ENCODE assay signal across 8 cellular contexts in genomic region chr1:23216771-23217420, GRCh38. TPM values are rescaled to one million over a fixed set of nuclear protein-coding genes. Genes with fewer than 3 reads are reported as not detected.
DNase-seq lines count a peak whose midpoint lies in the region; ATAC-seq and TF ChIP-seq lines count a peak whose summit lies in the region.

No MANE protein-coding gene starts in this region.

- H3K4me3 Mint-ChIP-seq in chondrocyte (ENCODE audit: unreplicated experiment), result peak overlapping the region; percentile 57
- H3K4me3 Mint-ChIP-seq in type B pancreatic cell, result peak overlapping the region; percentile 82

- H3K27me3 Mint-ChIP-seq in chondrocyte (ENCODE audit: low read depth) (no peaks in the 10 kb centered on the region), type B pancreatic cell (peaks cover 78% of the 10 kb centered on the region)

- in situ Hi-C loops in GM13976 (cut with MboI; ENCODE audit: low sequenced_read_pairs, unreplicated experiment), result no loop called here

- TF ChIP-seq CTCF in GM13976 (IDR thresholded peaks at IDR 0.05; ENCODE audit: borderline replicate concordance, control extremely low read depth, extremely low read depth, insufficient read depth, missing control alignments), result peak; percentile 39
- TF ChIP-seq CTCF in chondrocyte (IDR thresholded peaks at IDR 0.05), result peak; percentile 87
- TF ChIP-seq CTCF in mucosa of descending colon (IDR thresholded peaks at IDR 0.05), result peak; percentile 54
- peak; percentile 87 for TF ChIP-seq CTCF in type B pancreatic cell (conservative IDR thresholded peaks at IDR 0.05)

- intact Hi-C loops in mucosa of descending colon (cut with DNase I, micrococcal nuclease), result no loop called here

- H3K4me1 ChIP-seq in SJSA1 (replicated peaks) (peaks cover 9% of the 10 kb centered on the region), mucosa of descending colon (ENCODE audit: low read depth) (peaks cover 13% of the 10 kb centered on the region)

- H3K4me3 ChIP-seq in SJSA1 (peak overlapping the region; percentile 28), mucosa of descending colon (no peak overlapping the region)

- H3K9me3 Mint-ChIP-seq in chondrocyte (ENCODE audit: low read depth), result no peaks in the 10 kb centered on the region
- no peaks in the 10 kb centered on the region for H3K9me3 Mint-ChIP-seq in type B pancreatic cell

- H3K9me3 ChIP-seq in SJSA1 (replicated peaks) (no peaks in the 10 kb centered on the region), mucosa of descending colon (no peaks in the 10 kb centered on the region)

- H3K4me1 Mint-ChIP-seq in chondrocyte (ENCODE audit: low read depth) (peaks cover 23% of the 10 kb centered on the region), type B pancreatic cell (ENCODE audit: unreplicated experiment) (peaks cover 10% of the 10 kb centered on the region)

- H3K27ac ChIP-seq in SJSA1, result no peak overlapping the region

- H3K27ac Mint-ChIP-seq in chondrocyte (ENCODE audit: unreplicated experiment) (no peak overlapping the region), type B pancreatic cell (peak overlapping the region; percentile 85)

- DNase-seq in GM13976 (ENCODE audit: low spot score), result peak; percentile 76
- no peak for DNase-seq in SJSA1 (ENCODE audit: low read depth in 1 of 2, low spot score in 2 of 2)
- no peak for DNase-seq in chondrocyte (ENCODE audit: low spot score)
- peak in 2 of 3 donors; percentile 28 to 47 for DNase-seq in mucosa of descending colon
- peak; percentile 74 for DNase-seq in type B pancreatic cell (ENCODE audit: extremely low spot score, unreplicated experiment)

- H3K36me3 Mint-ChIP-seq in chondrocyte (ENCODE audit: low read depth) (no peaks in the 10 kb centered on the region), type B pancreatic cell (peaks cover 3% of the 10 kb centered on the region)

- ATAC-seq in mucosa of descending colon (peak; percentile 76), GM19397 (IDR thresholded peaks at IDR 0.05; ENCODE audit: unreplicated experiment) (no peak), GM19351 (IDR thresholded peaks at IDR 0.05; ENCODE audit: unreplicated experiment) (no peak), HG03045 (IDR thresholded peaks at IDR 0.05; ENCODE audit: unreplicated experiment) (no peak)

- H3K27me3 ChIP-seq in SJSA1 (replicated peaks), result peaks cover 24% of the 10 kb centered on the region

- H3K36me3 ChIP-seq in SJSA1 (no peaks in the 10 kb centered on the region), mucosa of descending colon (ENCODE audit: low read depth) (no peaks in the 10 kb centered on the region)

RNA-seq across cellular contexts. Expression of gene HTR1D, which starts 0.4 kb away (rescaled TPM):
- total RNA-seq in SJSA1 (2014; rRNA removed; shearing (Covaris generic)), result 0.24 TPM in 1 of 2 replicates, not detected in the other
- total RNA-seq in chondrocyte (2.1 to 3.7 TPM (median 2.3 TPM) in 3 replicates), mucosa of descending colon (under 1 TPM in 1 of 3 donors, not detected in 2; 0.47 TPM), type B pancreatic cell (ENCODE audit: low replicate concordance) (0.92 and 10.5 TPM in 2 replicates)

RNA-seq across cellular contexts. Expression of gene LUZP1, which starts 48.2 kb away (rescaled TPM):
- 30.0 and 47.4 TPM in 2 replicates for total RNA-seq in SJSA1 (2014; rRNA removed; shearing (Covaris generic))
- total RNA-seq in chondrocyte (55.5 to 67.7 TPM (median 58.0 TPM) in 3 replicates), mucosa of descending colon (10 to 100 TPM; 48.4 to 57.7 (median 52.0) TPM), type B pancreatic cell (ENCODE audit: low replicate concordance) (33.0 and 43.9 TPM in 2 replicates)

Comparison
In these comparisons a context has a peak if more than half of its experiments do, and no peak if none do; other contexts are left out.
1. DNase-seq: peak in GM13976 (single experiment), mucosa of descending colon (2 of 3) and type B pancreatic cell (single experiment); none in SJSA1 (0 of 2) and chondrocyte (single experiment).
2. Peak in every context shown above with its lines, with median percentiles within 50 percentile points of each other: CTCF ChIP-seq.